ENCODE assay signal across 23 cellular contexts in genomic region chr1:22496536-22497160, GRCh38. TPM values are rescaled to one million over a fixed set of nuclear protein-coding genes. Genes with fewer than 3 reads are reported as not detected.
DNase-seq lines count a peak whose midpoint lies in the region; FAIRE-seq and TF ChIP-seq lines count a peak whose summit lies in the region.
"Had no signal": no experiment of that assay in that cellular context is flagged by ENCODE, and none has a peak within 500 bp of the region (broad histone marks: within the 10 kb centered on the region; RNA-seq: fewer than 3 reads in every experiment).

No MANE protein-coding gene starts in this region.

- no peak for FAIRE-seq in D721Med (lab: Jason Lieb, UNC)
- FAIRE-seq: A549 had no signal

- H3K9me3 Mint-ChIP-seq in endodermal cell: no peaks in the 10 kb centered on the region
- H3K9me3 Mint-ChIP-seq: CD14-positive monocyte; CD4-positive, alpha-beta memory T cell; CD4-positive, CD25-positive, alpha-beta regulatory T cell; CD8-positive, alpha-beta memory T cell had no signal

- peaks cover 34% of the 10 kb centered on the region for H3K4me1 ChIP-seq in BLaER1
- H3K4me1 ChIP-seq in MM.1S (ENCODE audit: low read length): peaks cover 68% of the 10 kb centered on the region
- H3K4me1 ChIP-seq in endodermal cell (ENCODE audit: control insufficient read depth, insufficient read depth, low read length): peaks cover 23% of the 10 kb centered on the region
- H3K4me1 ChIP-seq in thyroid gland: peaks cover 23 to 45% of the 10 kb centered on the region in 2 donors
- H3K4me1 ChIP-seq: A549 had no signal

- no peaks in the 10 kb centered on the region for H3K9me2 ChIP-seq in MM.1S (replicated peaks; ENCODE audit: insufficient read depth, low read length)

- H3K27me3 Mint-ChIP-seq in endodermal cell (ENCODE audit: insufficient read depth): peaks cover 8% of the 10 kb centered on the region
- H3K27me3 Mint-ChIP-seq: B cell; CD4-positive, alpha-beta memory T cell; CD4-positive, CD25-positive, alpha-beta regulatory T cell; CD8-positive, alpha-beta memory T cell had no signal

- peak; percentile 67 for DNase-seq in MM.1S
- no peak for DNase-seq in endodermal cell
- DNase-seq in thyroid gland: peak; percentile 61 to 65
- DNase-seq in NCI-H345 treated with DMSO at 0.1 percent for 48 hours (lab: John Stamatoyannopoulos, UW; ENCODE audit: unreplicated experiment): no peak
- DNase-seq in NCI-H748 (lab: John Stamatoyannopoulos, UW; ENCODE audit: unreplicated experiment): no peak
- no peak for DNase-seq in D721Med (ENCODE audit: insufficient read length, low spot score)
- DNase-seq: AML-193; C1 segment of cervical spinal cord; CD4-positive, alpha-beta memory T cell; CD4-positive, CD25-positive, alpha-beta regulatory T cell; CD8-positive, alpha-beta memory T cell; COR-L47; DMS 273 treated with DMSO at 0.1 percent for 48 hours; DMS153; DMS53; DND-41; EL; GDM1 had no signal

- H3K79me2 ChIP-seq in MM.1S (ENCODE audit: low read length): peaks cover 29% of the 10 kb centered on the region

- H3K9ac ChIP-seq in BLaER1 (no peak overlapping the region), MM.1S (ENCODE audit: low read length) (no peak overlapping the region), endodermal cell (ENCODE audit: extremely low read depth, low read length, poor library complexity, severe bottlenecking) (no peak overlapping the region)

- 0 out of 2 replicates have a peak, but pooled peaks cover 7% of the 10 kb centered on the region for H3K9me3 ChIP-seq in BLaER1
- H3K9me3 ChIP-seq in MM.1S (replicated peaks; ENCODE audit: insufficient read depth, low read length): no peaks in the 10 kb centered on the region
- H3K9me3 ChIP-seq in endodermal cell (ENCODE audit: control insufficient read depth, low read length): no peaks in the 10 kb centered on the region
- no peaks in the 10 kb centered on the region for H3K9me3 ChIP-seq in thyroid gland
- H3K9me3 ChIP-seq: A549 had no signal

- H3K27me3 ChIP-seq in BLaER1 (no peaks in the 10 kb centered on the region), MM.1S (replicated peaks; ENCODE audit: insufficient read depth, low read length) (no peaks in the 10 kb centered on the region), endodermal cell (ENCODE audit: control insufficient read depth, insufficient read depth, low read length, poor library complexity, severe bottlenecking) (no peaks in the 10 kb centered on the region), thyroid gland (no peaks in the 10 kb centered on the region)

- H3K4me1 Mint-ChIP-seq in endodermal cell: peaks cover 55% of the 10 kb centered on the region
- H3K4me1 Mint-ChIP-seq: B cell had no signal

- H3K4me3 Mint-ChIP-seq in endodermal cell: no peak overlapping the region
- H3K4me3 Mint-ChIP-seq: B cell; CD14-positive monocyte; CD4-positive, alpha-beta memory T cell; CD4-positive, CD25-positive, alpha-beta regulatory T cell; CD8-positive, alpha-beta memory T cell had no signal

- H3K4me2 ChIP-seq in BLaER1: peak overlapping the region; percentile 75
- peak overlapping the region; percentile 9; the same call in 1 of the 2 replicates for H3K4me2 ChIP-seq in MM.1S (ENCODE audit: low read depth, low read length)
- H3K4me2 ChIP-seq: A549 had no signal

- H3K27ac ChIP-seq in BLaER1: no peak overlapping the region
- H3K27ac ChIP-seq in MM.1S (ENCODE audit: low read length): peak overlapping the region; percentile 95; the same call in 1 of the 2 replicates
- H3K27ac ChIP-seq in endodermal cell (ENCODE audit: low read depth, low read length): no peak overlapping the region
- no peak overlapping the region for H3K27ac ChIP-seq in thyroid gland
- H3K27ac ChIP-seq: 22Rv1, A549 had no signal

- intact Hi-C loops in thyroid gland (cut with DNase I): no loop called here

- peak overlapping the region; percentile 30 for H3K27ac Mint-ChIP-seq in endodermal cell
- H3K27ac Mint-ChIP-seq: B cell; CD8-positive, alpha-beta memory T cell had no signal

- H3K36me3 ChIP-seq in BLaER1: peaks cover 59% of the 10 kb centered on the region
- H3K36me3 ChIP-seq in MM.1S (replicated peaks; ENCODE audit: insufficient read depth, low read length): no peaks in the 10 kb centered on the region
- peaks cover 24% of the 10 kb centered on the region for H3K36me3 ChIP-seq in endodermal cell (ENCODE audit: control insufficient read depth, insufficient read depth, low read length)
- no peaks in the 10 kb centered on the region for H3K36me3 ChIP-seq in thyroid gland

- TF ChIP-seq POLR2A in thyroid gland (IDR thresholded peaks at IDR 0.05): no peak

- peaks cover 37% of the 10 kb centered on the region for H3F3A ChIP-seq in MM.1S (ENCODE audit: insufficient read depth, low read length)

- no peak overlapping the region for H2AFZ ChIP-seq in MM.1S (ENCODE audit: low read length)

- TF ChIP-seq CTCF in MM.1S (IDR thresholded peaks at IDR 0.05; ENCODE audit: low read length) (no peak), endodermal cell (conservative IDR thresholded peaks at IDR 0.05) (no peak), thyroid gland (IDR thresholded peaks at IDR 0.05) (no peak), D721Med (IDR thresholded peaks at IDR 0.05; ENCODE audit: insufficient read depth, missing control alignments) (no peak)

- 92 to 99% methylated on average over 7 of the region's 7 CpGs for WGBS in endodermal cell (ENCODE audit: insufficient coverage in 1 of 2, insufficient read length in 1 of 2), 2 experiments
- 45 to 50% methylated on average over 5 to 7 of the region's 7 CpGs for WGBS in thyroid gland, 2 donors

- H3K36me3 Mint-ChIP-seq in endodermal cell (ENCODE audit: low read depth): peaks cover 38% of the 10 kb centered on the region

- H4K20me1 ChIP-seq in BLaER1 (peaks cover 28% of the 10 kb centered on the region; the same call in 1 of the 2 replicates), MM.1S (ENCODE audit: insufficient read depth, low read length) (no peaks in the 10 kb centered on the region)

- H3K4me3 ChIP-seq in BLaER1: no peak overlapping the region
- H3K4me3 ChIP-seq in MM.1S (ENCODE audit: low read length): no peak overlapping the region
- H3K4me3 ChIP-seq in endodermal cell (ENCODE audit: low read length): no peak overlapping the region
- H3K4me3 ChIP-seq in thyroid gland (replicated peaks in 1 of 3): no peak overlapping the region
- H3K4me3 ChIP-seq: A549 had no signal

RNA-seq across cellular contexts. Expression of gene ZBTB40, which starts 45.0 kb away (rescaled TPM):
- total RNA-seq in endodermal cell (10 to 100 TPM; 18.5 to 29.7 TPM), thyroid gland (10 to 100 TPM; 18.7 to 30.1 (median 23.8) TPM)
- 13.3 TPM for polyA plus RNA-seq in endodermal cell (2013, experiment 1 of 2)
- polyA plus RNA-seq in endodermal cell (2013, experiment 2 of 2): 12.6 TPM

Comparison
In these comparisons a context has a peak if more than half of its experiments do, and no peak if none do; other contexts are left out.
1. DNase-seq: peak in MM.1S (single experiment) and thyroid gland (2 of 2); none in endodermal cell (single experiment), NCI-H345 treated with DMSO at 0.1 percent for 48 hours (single experiment), NCI-H748 (single experiment) and D721Med (single experiment).